19 cellular contexts compared by ENCODE assay signal in the genomic region with DNA sequence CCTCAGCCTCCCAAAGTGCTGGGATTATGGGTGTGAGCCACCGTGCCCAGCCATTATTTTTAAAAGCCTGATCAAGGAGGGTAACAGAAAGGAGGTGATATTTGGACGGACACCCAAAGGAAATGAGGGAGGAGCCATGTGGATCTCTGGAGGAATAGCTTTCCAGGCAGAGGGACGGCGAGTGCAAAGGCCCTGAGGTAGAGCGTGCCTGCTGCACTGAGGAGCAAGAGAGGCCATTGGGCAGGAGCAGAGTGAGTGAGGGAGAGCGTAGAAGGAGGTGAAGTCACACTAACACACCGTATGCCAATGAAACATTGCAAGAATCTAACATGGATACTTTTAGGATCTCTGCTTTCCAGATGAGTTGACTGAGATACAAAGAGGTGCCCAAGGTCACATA. TPM values are rescaled to one million over a fixed set of nuclear protein-coding genes. Genes with fewer than 3 reads are reported as not detected.
DNase-seq lines count a peak whose midpoint lies in the region; ATAC-seq, FAIRE-seq and TF ChIP-seq lines count a peak whose summit lies in the region.
"Had no signal": no experiment of that assay in that cellular context is flagged by ENCODE, and none has a peak within 500 bp of the region (broad histone marks: within the 10 kb centered on the region; RNA-seq: fewer than 3 reads in every experiment).

No MANE protein-coding gene starts in this region.

- no peaks in the 10 kb centered on the region for H3K36me3 ChIP-seq in neural progenitor cell
- no peaks in the 10 kb centered on the region for H3K36me3 ChIP-seq in colonic mucosa
- H3K36me3 ChIP-seq: BLaER1, HAP-1 had no signal

- H3K9ac ChIP-seq in neural progenitor cell: no peak overlapping the region
- no peak overlapping the region for H3K9ac ChIP-seq in colonic mucosa (ENCODE audit: low read depth in 2 of 2, low read length in 2 of 2)
- H3K9ac ChIP-seq: BLaER1 had no signal

- H3K27ac ChIP-seq in neural progenitor cell (no peak overlapping the region), colonic mucosa (no peak overlapping the region)
- H3K27ac ChIP-seq: BLaER1, C4-2B had no signal

- no peak for TF ChIP-seq CTCF in WTC11 (IDR thresholded peaks at IDR 0.05)
- TF ChIP-seq CTCF in neural progenitor cell (IDR thresholded peaks at IDR 0.05): no peak
- no peak for TF ChIP-seq CTCF in colonic mucosa (IDR thresholded peaks at IDR 0.05)

- H3K9me3 Mint-ChIP-seq in WTC11 (no peaks in the 10 kb centered on the region), neural progenitor cell (no peaks in the 10 kb centered on the region)
- H3K9me3 Mint-ChIP-seq: CD8-positive, alpha-beta T cell had no signal

- no peak for ATAC-seq in WTC11
- ATAC-seq: CD8-positive, alpha-beta T cell had no signal

- H3K9me3 ChIP-seq in neural progenitor cell (ENCODE audit: low read depth) (no peaks in the 10 kb centered on the region), colonic mucosa (no peaks in the 10 kb centered on the region)
- H3K9me3 ChIP-seq: BLaER1, Caco-2, HAP-1 had no signal

- CTCF ChIA-PET in WTC11 (lab: Charles Lee): interaction anchor here (1.0 to 6.1 kb wide), 5 partner anchors 16 to 205 kb away, joined by 3 to 117 read pairs (median 4); partner anchors contain the start of gene KCNB1

- H3K27me3 Mint-ChIP-seq in WTC11 (ENCODE audit: low read depth): peaks cover 8% of the 10 kb centered on the region; the same call in 1 of the 2 replicates
- H3K27me3 Mint-ChIP-seq in neural progenitor cell (ENCODE audit: insufficient read depth, low read depth): peaks cover 6% of the 10 kb centered on the region

- peak; percentile 46 for FAIRE-seq in HTR-8/SVneo (lab: Jason Lieb, UNC)
- FAIRE-seq: G401.6, GM12892, H54 had no signal

- H2AFZ ChIP-seq in neural progenitor cell (replicated peaks): no peak overlapping the region

- intact Hi-C loops in colonic mucosa (cut with DNase I): no loop called here

- H3K4me2 ChIP-seq in neural progenitor cell: no peak overlapping the region
- H3K4me2 ChIP-seq: BLaER1 had no signal

- H4K20me1 ChIP-seq in neural progenitor cell (ENCODE audit: low read depth): no peaks in the 10 kb centered on the region
- H4K20me1 ChIP-seq: BLaER1 had no signal

- H3K4me3 Mint-ChIP-seq in WTC11 (no peak overlapping the region), neural progenitor cell (no peak overlapping the region)
- H3K4me3 Mint-ChIP-seq: B cell; CD4-positive, CD25-positive, alpha-beta regulatory T cell; CD8-positive, alpha-beta T cell had no signal

- H3K4me1 ChIP-seq in neural progenitor cell: no peaks in the 10 kb centered on the region
- H3K4me1 ChIP-seq in colonic mucosa: no peaks in the 10 kb centered on the region
- H3K4me1 ChIP-seq: Caco-2, HAP-1 had no signal

- H3K4me1 Mint-ChIP-seq in WTC11: no peaks in the 10 kb centered on the region
- peaks cover 6% of the 10 kb centered on the region for H3K4me1 Mint-ChIP-seq in neural progenitor cell
- H3K4me1 Mint-ChIP-seq: B cell had no signal

- H3K27me3 ChIP-seq in neural progenitor cell (peaks cover 6% of the 10 kb centered on the region), colonic mucosa (no peaks in the 10 kb centered on the region)
- H3K27me3 ChIP-seq: BLaER1 had no signal

- no peaks in the 10 kb centered on the region for H3K79me2 ChIP-seq in neural progenitor cell (ENCODE audit: low read depth)

- POLR2A ChIA-PET in WTC11 (lab: Charles Lee): no interaction called here

- no peaks in the 10 kb centered on the region for H3F3A ChIP-seq in neural progenitor cell (ENCODE audit: low read depth)

- H3K4me3 ChIP-seq in neural progenitor cell: no peak overlapping the region
- H3K4me3 ChIP-seq in colonic mucosa: no peak overlapping the region
- H3K4me3 ChIP-seq: BLaER1, HAP-1 had no signal

- H3K27ac Mint-ChIP-seq in WTC11 (no peak overlapping the region), neural progenitor cell (peak overlapping the region; percentile 20)
- H3K27ac Mint-ChIP-seq: B cell; CD4-positive, CD25-positive, alpha-beta regulatory T cell; CD8-positive, alpha-beta T cell had no signal

- DNase-seq in HTR-8/SVneo (ENCODE audit: insufficient read length, low spot score) (no peak), WTC11 (ENCODE audit: low spot score) (no peak), neural progenitor cell (ENCODE audit: low spot score) (no peak), NOMO-1 (lab: John Stamatoyannopoulos, UW; ENCODE audit: unreplicated experiment in 2 of 2) (no peak), NCI-H2081 treated with DMSO at 0.1 percent for 48 hours (lab: John Stamatoyannopoulos, UW) (no peak), colonic mucosa (no peak)
- DNase-seq: Caco-2; CD4-positive, CD25-positive, alpha-beta regulatory T cell; CD8-positive, alpha-beta T cell; DMS153; DND-41; GOT3 had no signal

- H3K36me3 Mint-ChIP-seq in WTC11 (no peaks in the 10 kb centered on the region), neural progenitor cell (no peaks in the 10 kb centered on the region)
- H3K36me3 Mint-ChIP-seq: CD4-positive, CD25-positive, alpha-beta regulatory T cell; CD8-positive, alpha-beta T cell had no signal

TF ChIP-seq in WTC11, 78 proteins besides CTCF, POLR2A, EP300 and RAD21:
- TF ChIP-seq, protein P1, sequence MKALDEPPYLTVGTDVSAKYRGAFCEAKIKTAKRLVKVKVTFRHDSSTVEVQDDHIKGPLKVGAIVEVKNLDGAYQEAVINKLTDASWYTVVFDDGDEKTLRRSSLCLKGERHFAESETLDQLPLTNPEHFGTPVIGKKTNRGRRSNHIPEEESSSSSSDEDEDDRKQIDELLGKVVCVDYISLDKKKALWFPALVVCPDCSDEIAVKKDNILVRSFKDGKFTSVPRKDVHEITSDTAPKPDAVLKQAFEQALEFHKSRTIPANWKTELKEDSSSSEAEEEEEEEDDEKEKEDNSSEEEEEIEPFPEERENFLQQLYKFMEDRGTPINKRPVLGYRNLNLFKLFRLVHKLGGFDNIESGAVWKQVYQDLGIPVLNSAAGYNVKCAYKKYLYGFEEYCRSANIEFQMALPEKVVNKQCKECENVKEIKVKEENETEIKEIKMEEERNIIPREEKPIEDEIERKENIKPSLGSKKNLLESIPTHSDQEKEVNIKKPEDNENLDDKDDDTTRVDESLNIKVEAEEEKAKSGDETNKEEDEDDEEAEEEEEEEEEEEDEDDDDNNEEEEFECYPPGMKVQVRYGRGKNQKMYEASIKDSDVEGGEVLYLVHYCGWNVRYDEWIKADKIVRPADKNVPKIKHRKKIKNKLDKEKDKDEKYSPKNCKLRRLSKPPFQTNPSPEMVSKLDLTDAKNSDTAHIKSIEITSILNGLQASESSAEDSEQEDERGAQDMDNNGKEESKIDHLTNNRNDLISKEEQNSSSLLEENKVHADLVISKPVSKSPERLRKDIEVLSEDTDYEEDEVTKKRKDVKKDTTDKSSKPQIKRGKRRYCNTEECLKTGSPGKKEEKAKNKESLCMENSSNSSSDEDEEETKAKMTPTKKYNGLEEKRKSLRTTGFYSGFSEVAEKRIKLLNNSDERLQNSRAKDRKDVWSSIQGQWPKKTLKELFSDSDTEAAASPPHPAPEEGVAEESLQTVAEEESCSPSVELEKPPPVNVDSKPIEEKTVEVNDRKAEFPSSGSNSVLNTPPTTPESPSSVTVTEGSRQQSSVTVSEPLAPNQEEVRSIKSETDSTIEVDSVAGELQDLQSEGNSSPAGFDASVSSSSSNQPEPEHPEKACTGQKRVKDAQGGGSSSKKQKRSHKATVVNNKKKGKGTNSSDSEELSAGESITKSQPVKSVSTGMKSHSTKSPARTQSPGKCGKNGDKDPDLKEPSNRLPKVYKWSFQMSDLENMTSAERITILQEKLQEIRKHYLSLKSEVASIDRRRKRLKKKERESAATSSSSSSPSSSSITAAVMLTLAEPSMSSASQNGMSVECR (CRISPR knock-in tag; IDR thresholded peaks at IDR 0.05; ENCODE audit: borderline replicate concordance): no peak
- TF ChIP-seq MAX (CRISPR knock-in tag; IDR thresholded peaks at IDR 0.05): no peak
- TF ChIP-seq GTF2I (CRISPR knock-in tag; conservative IDR thresholded peaks at IDR 0.05): 0 out of 2 replicates have a peak, but pooled peaks have one; percentile 30
- TF ChIP-seq NR1H2 (CRISPR knock-in tag; IDR thresholded peaks at IDR 0.05): no peak
- no peak for TF ChIP-seq ZNF263 (CRISPR knock-in tag; IDR thresholded peaks at IDR 0.05; ENCODE audit: low read depth)
TF ChIP-seq in WTC11: peak in this region for 1.

RNA-seq across cellular contexts. Expression of gene ZNFX1, which starts 58.9 kb away (rescaled TPM):
- total RNA-seq in WTC11 (2021) (8.0 to 11.0 TPM (median 9.1 TPM) in 3 replicates), neural progenitor cell (ENCODE audit: low replicate concordance) (6.3 and 6.9 TPM in 2 replicates), colonic mucosa (10 to 100 TPM; 22.7 to 26.7 TPM)
